8 cellular contexts compared by ENCODE assay signal in the genomic region with DNA sequence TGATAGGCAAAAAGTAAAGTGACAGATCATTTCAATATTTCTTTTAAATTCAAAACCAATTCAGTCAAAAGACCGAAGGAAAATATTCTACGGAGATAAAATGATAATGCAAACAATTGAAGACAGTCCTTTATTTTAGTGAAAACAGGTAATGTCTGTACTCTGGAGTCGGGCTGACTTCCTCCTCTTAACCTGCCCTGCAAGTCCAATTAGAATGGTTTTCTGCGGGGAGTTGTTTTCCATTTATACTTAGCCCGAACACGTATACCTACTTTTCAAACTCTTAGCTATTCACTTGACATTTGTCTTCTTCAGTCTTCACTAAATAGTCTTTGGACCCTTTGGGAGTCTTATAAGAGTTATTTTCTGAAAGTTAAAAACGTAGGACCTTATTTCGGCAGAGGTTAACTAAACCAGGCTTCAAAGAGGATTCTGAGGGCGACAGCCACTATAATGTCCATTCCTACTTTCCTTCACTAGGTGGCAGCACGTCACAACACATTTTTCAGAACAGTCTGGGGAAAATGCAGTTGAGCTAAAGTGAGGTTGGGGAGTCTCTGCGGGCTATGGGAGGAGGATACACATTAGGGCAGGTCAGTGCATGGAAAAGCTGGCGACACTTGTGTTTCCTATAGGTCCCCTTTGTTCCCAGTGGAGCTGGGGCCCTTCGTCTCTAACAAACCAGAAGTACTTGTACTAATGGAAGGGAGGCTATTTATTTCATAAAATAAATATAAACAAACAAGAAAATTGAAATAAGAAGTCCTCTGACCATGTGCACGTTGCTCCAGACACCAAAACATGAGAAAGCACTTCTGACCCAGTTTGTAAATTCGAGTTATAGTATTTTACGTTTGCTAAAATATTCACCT.
DNase-seq lines count a peak whose midpoint lies in the region; ATAC-seq, FAIRE-seq and TF ChIP-seq lines count a peak whose summit lies in the region.

No MANE protein-coding gene starts in this region.

- H3K4me2 ChIP-seq in DOHH2 (ENCODE audit: low read length), result peak overlapping the region; percentile 36

- H3K4me1 Mint-ChIP-seq in chondrocyte (ENCODE audit: low read depth), result peaks cover 20% of the 10 kb centered on the region

- ATAC-seq in left lung (peak; percentile 91), GM21526 (IDR thresholded peaks at IDR 0.05; ENCODE audit: low FRiP score, unreplicated experiment) (no peak)

- intact Hi-C loops in left lung (cut with DNase I), result no loop called here

- H3K4me3 ChIP-seq in DOHH2 (ENCODE audit: low read length) (no peak overlapping the region), left lung (no peak overlapping the region)

- no peaks in the 10 kb centered on the region for H3K9me3 Mint-ChIP-seq in chondrocyte (ENCODE audit: low read depth)

- H3K36me3 ChIP-seq in DOHH2 (ENCODE audit: control insufficient read depth, low read length) (no peaks in the 10 kb centered on the region), left lung (no peaks in the 10 kb centered on the region)

- TF ChIP-seq CTCF in DOHH2 (IDR thresholded peaks at IDR 0.05; ENCODE audit: low read depth, low read length, poor library complexity, severe bottlenecking), result peak; percentile 80
- peak; percentile 92 for TF ChIP-seq CTCF in chondrocyte (IDR thresholded peaks at IDR 0.05)
- peak; percentile 70 to 73 for TF ChIP-seq CTCF in left lung (IDR thresholded peaks at IDR 0.05)

- no peaks in the 10 kb centered on the region for H4K20me1 ChIP-seq in DOHH2 (ENCODE audit: control insufficient read depth, insufficient read depth, low read depth, low read length)

- peak overlapping the region; percentile 94 for H3K27ac Mint-ChIP-seq in chondrocyte (ENCODE audit: unreplicated experiment)

- H3K27me3 ChIP-seq in DOHH2 (ENCODE audit: control insufficient read depth, low read length) (peaks cover 8% of the 10 kb centered on the region; the same call in 1 of the 2 replicates), left lung (peaks cover 0 to 21% of the 10 kb centered on the region in 2 donors)

- H3K9me3 ChIP-seq in DOHH2 (ENCODE audit: control insufficient read depth, insufficient read depth, low read length) (no peaks in the 10 kb centered on the region), left lung (no peaks in the 10 kb centered on the region)

- no peaks in the 10 kb centered on the region for H3K9me2 ChIP-seq in DOHH2 (replicated peaks; ENCODE audit: control insufficient read depth, low read length)

- no peaks in the 10 kb centered on the region for H3K4me1 ChIP-seq in DOHH2 (ENCODE audit: control insufficient read depth, low read length)
- peaks cover 8 to 9% of the 10 kb centered on the region in 2 donors for H3K4me1 ChIP-seq in left lung

- H3K27ac ChIP-seq in DOHH2 (ENCODE audit: low read depth, low read length), result no peak overlapping the region
- no peak overlapping the region for H3K27ac ChIP-seq in left lung

- no peaks in the 10 kb centered on the region for H3F3A ChIP-seq in DOHH2 (ENCODE audit: control insufficient read depth, insufficient read depth)

- no peak for TF ChIP-seq POLR2A in H54 (IDR thresholded peaks at IDR 0.05; ENCODE audit: low read depth, low read length)

- H3K27me3 Mint-ChIP-seq in chondrocyte (ENCODE audit: low read depth), result no peaks in the 10 kb centered on the region

- DNase-seq in H54 (ENCODE audit: insufficient read length, low spot score), result peak; percentile 27
- DNase-seq in NCI-H1436 (lab: John Stamatoyannopoulos, UW), result peak; percentile 70
- DNase-seq in SW480 (ENCODE audit: low spot score), result peak; percentile 73
- no peak for DNase-seq in chondrocyte (ENCODE audit: low spot score)
- DNase-seq in left lung, result no peak
- DNase-seq in stimulated activated CD4-positive, alpha-beta T cell treated with anti-CD3 and anti-CD28 coated beads, TNF-alpha, amount 100 ng/mL, for 24 hours (ENCODE audit: low read depth in 3 of 3), result peak; percentile 2 to 6 (median 2)

- FAIRE-seq in H54 (lab: Jason Lieb, UNC), result peak; percentile 98

- no peaks in the 10 kb centered on the region for H3K79me2 ChIP-seq in DOHH2 (ENCODE audit: control insufficient read depth, low read length)

- H3K4me3 Mint-ChIP-seq in chondrocyte (ENCODE audit: unreplicated experiment), result peak overlapping the region; percentile 31

- H3K36me3 Mint-ChIP-seq in chondrocyte (ENCODE audit: low read depth), result no peaks in the 10 kb centered on the region

Comparison
In these comparisons a context has a peak if more than half of its experiments do, and no peak if none do; other contexts are left out.
1. DNase-seq: peak in H54 (single experiment), NCI-H1436 (single experiment), SW480 (single experiment) and stimulated activated CD4-positive, alpha-beta T cell treated with anti-CD3 and anti-CD28 coated beads, TNF-alpha, amount 100 ng/mL, for 24 hours (3 of 3); none in chondrocyte (single experiment) and left lung (0 of 2).
2. Peak in every context shown above with its lines, with median percentiles within 50 percentile points of each other: CTCF ChIP-seq.